Comparison of ENCODE assay signal across 18 cellular contexts in the genomic region with DNA sequence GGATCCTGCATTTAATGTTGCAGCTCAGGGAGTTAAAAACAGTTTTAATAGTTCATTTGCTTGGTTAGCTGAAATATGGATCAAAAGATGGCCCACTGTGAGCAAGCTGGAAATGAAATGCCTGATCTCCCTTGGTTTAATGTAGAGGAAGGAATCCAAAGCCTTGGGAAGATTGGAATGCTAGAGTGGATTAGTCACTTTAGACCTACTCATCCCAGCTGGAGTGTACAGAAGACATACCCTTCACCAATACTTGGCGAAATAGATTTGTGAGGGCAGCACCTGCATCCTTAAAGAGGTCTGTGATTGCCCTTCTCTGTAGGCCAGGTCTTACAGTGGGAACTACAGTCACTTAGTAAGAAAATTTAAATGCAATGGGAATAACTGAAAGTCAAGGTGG.
"Had no signal": no experiment of that assay in that cellular context is flagged by ENCODE, and none has a peak within 500 bp of the region (broad histone marks: within the 10 kb centered on the region; RNA-seq: fewer than 3 reads in every experiment).

No MANE protein-coding gene starts in this region.

- H3K4me3 ChIP-seq: body of pancreas, colonic mucosa, esophagus muscularis mucosa, heart right ventricle, lung, right lobe of liver, stomach, testis, upper lobe of left lung had no signal

- H3K36me3 ChIP-seq: colonic mucosa, esophagus muscularis mucosa, heart right ventricle, right lobe of liver, stomach, upper lobe of left lung had no signal

- H3K9me3 ChIP-seq: body of pancreas, colonic mucosa, esophagus muscularis mucosa, heart right ventricle, right lobe of liver, stomach, testis, upper lobe of left lung had no signal

- H3K27ac ChIP-seq: body of pancreas, colonic mucosa, esophagus muscularis mucosa, heart right ventricle, right lobe of liver, stomach, testis, upper lobe of left lung had no signal

- H3K27me3 ChIP-seq: body of pancreas, colonic mucosa, esophagus muscularis mucosa, heart right ventricle, right lobe of liver, stomach, testis, upper lobe of left lung had no signal

- DNase-seq: activated CD4-positive, alpha-beta T cell treated with anti-CD3 and anti-CD28 coated beads, Interleukin-2, amount 10 ng/mL, durations not matched to agents 7 days and 5 days; activated CD8-positive, alpha-beta memory T cell treated with anti-CD3 and anti-CD28 coated beads, Interleukin-2, amount 50 U/mL, for 48 hours; activated gamma-delta T cell; activated T-cell treated with anti-CD3 and anti-CD28 coated beads, Interleukin-2, amount 50 U/mL, for 72 hours; amniotic stem cell; body of pancreas; central memory CD4-positive, alpha-beta T cell; colonic mucosa; foreskin melanocyte; heart right ventricle; midbrain; right lobe of liver; stimulated activated CD4-positive, alpha-beta T cell treated with anti-CD3 and anti-CD28 coated beads, Interleukin-1b, Interleukin-23, amount 100 ng/mL, for 48 hours; stomach; testis; upper lobe of left lung had no signal

- H3K4me1 ChIP-seq: body of pancreas, colonic mucosa, esophagus muscularis mucosa, heart right ventricle, right lobe of liver, stomach, testis, upper lobe of left lung had no signal

- ATAC-seq: activated T-cell treated with anti-CD3 and anti-CD28 coated beads, Interleukin-2, amount 50 U/mL, for 72 hours; body of pancreas; heart right ventricle; right lobe of liver had no signal
